8 cellular contexts compared by ENCODE assay signal in the genomic region with DNA sequence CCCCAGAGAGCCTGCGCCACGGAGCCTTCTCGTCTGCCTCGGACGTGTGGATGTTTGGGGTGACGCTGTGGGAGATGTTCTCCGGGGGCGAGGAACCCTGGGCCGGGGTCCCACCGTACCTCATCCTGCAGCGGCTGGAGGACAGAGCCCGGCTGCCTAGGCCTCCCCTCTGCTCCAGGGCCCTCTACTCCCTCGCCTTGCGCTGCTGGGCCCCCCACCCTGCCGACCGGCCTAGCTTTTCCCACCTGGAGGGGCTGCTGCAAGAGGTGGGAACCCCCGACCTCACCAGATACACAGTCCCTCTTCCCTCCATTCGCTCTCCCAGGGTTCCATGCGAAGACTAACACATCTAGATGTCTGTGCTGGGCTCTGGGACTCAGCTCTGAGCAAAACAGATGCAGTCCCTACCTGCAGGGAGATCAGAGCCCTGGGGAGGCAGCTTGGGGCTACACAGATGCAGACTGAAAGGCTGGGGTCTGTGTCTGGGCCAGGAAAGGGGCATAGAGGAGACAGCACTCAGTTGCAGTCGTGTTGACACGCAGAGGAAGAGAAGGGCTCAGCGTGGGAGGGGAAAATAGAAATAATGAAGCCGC. TPM values are rescaled to one million over a fixed set of nuclear protein-coding genes. Genes with fewer than 3 reads are reported as not detected.
A peak's percentile ranks its signal among the peaks of the same experiment; 100 is the strongest.
DNase-seq lines count a peak whose midpoint lies in the region; TF ChIP-seq lines count a peak whose summit lies in the region.

No MANE protein-coding gene starts in this region.

- H3K9ac ChIP-seq in skeletal muscle tissue (ENCODE audit: low read depth in 1 of 3, low read length in 3 of 3), result peak overlapping the region in 1 of 3 donors; percentile 60

- no peaks in the 10 kb centered on the region for H3K9me3 ChIP-seq in skeletal muscle tissue (ENCODE audit: control insufficient read depth in 3 of 3, low read length in 3 of 3)

- peak; percentile 35 for DNase-seq in SK-N-DZ (ENCODE audit: low spot score)
- DNase-seq in fibroblast of pulmonary artery (ENCODE audit: low read depth), result no peak
- DNase-seq in NCI-H2227 (lab: John Stamatoyannopoulos, UW; ENCODE audit: unreplicated experiment), result no peak
- DNase-seq in HuH-7 (ENCODE audit: low spot score), result no peak
- no peak for DNase-seq in DMS 273 treated with DMSO at 0.1 percent for 48 hours (lab: John Stamatoyannopoulos, UW)
- no peak for DNase-seq in NCI-H187 (lab: John Stamatoyannopoulos, UW)

- peaks cover 8 to 13% (median 9%) of the 10 kb centered on the region in 3 donors for H3K36me3 ChIP-seq in skeletal muscle tissue (ENCODE audit: control insufficient read depth in 3 of 3, insufficient read depth in 3 of 3, low read length in 3 of 3)

- TF ChIP-seq CTCF in GM12875 (IDR thresholded peaks at IDR 0.05; ENCODE audit: borderline replicate concordance, insufficient read depth, low read depth, low read length) (no peak), fibroblast of pulmonary artery (IDR thresholded peaks at IDR 0.05; ENCODE audit: low read length, missing control alignments) (no peak)

- H3K27ac ChIP-seq in skeletal muscle tissue (ENCODE audit: low read depth, low read length), result no peak overlapping the region

- H3K27me3 ChIP-seq in skeletal muscle tissue (ENCODE audit: control insufficient read depth in 3 of 3, insufficient read depth in 3 of 3, low read length in 3 of 3), result peaks cover 10 to 43% (median 29%) of the 10 kb centered on the region in 3 donors

- H3K4me3 ChIP-seq in GM12875 (ENCODE audit: low read depth, low read length), result peak overlapping the region; percentile 56
- H3K4me3 ChIP-seq in fibroblast of pulmonary artery (replicated peaks; ENCODE audit: low read depth, low read length), result peak overlapping the region; percentile 40
- H3K4me3 ChIP-seq in skeletal muscle tissue (ENCODE audit: low read length in 3 of 3), result peak overlapping the region in 2 of 3 donors; percentile 48 to 60

- H3K4me1 ChIP-seq in skeletal muscle tissue (ENCODE audit: control insufficient read depth in 3 of 3, insufficient read depth in 3 of 3, low read length in 3 of 3), result peaks cover 24 to 33% (median 27%) of the 10 kb centered on the region in 3 donors

RNA-seq across cellular contexts. Expression of a gene that starts 3.7 kb away (rescaled TPM):
- 7.8 and 8.1 TPM in 2 replicates for polyA plus RNA-seq in SK-N-DZ (2014; cell fraction: cytosol; rRNA removed)
- 18.0 and 76.6 TPM in 2 replicates for polyA plus RNA-seq in SK-N-DZ (2014; cell fraction: nucleus; rRNA removed)
- not detected for total RNA-seq in skeletal muscle tissue

RNA-seq across cellular contexts. Expression of a gene that starts 9.7 kb away (rescaled TPM):
- polyA plus RNA-seq in SK-N-DZ (2014; cell fraction: cytosol; rRNA removed), result 14.2 and 15.7 TPM in 2 replicates
- polyA plus RNA-seq in SK-N-DZ (2014; cell fraction: nucleus; rRNA removed), result 26.7 and 41.8 TPM in 2 replicates
- total RNA-seq in skeletal muscle tissue, result 10.4 TPM

RNA-seq across cellular contexts. Expression of a gene that starts 19.3 kb away (rescaled TPM):
- 150 and 156 TPM in 2 replicates for polyA plus RNA-seq in SK-N-DZ (2014; cell fraction: cytosol; rRNA removed)
- polyA plus RNA-seq in SK-N-DZ (2014; cell fraction: nucleus; rRNA removed), result 104 and 139 TPM in 2 replicates
- 149 TPM for total RNA-seq in skeletal muscle tissue

RNA-seq across cellular contexts. Expression of a gene that starts 23.1 kb away (rescaled TPM):
- 19.3 and 20.2 TPM in 2 replicates for polyA plus RNA-seq in SK-N-DZ (2014; cell fraction: cytosol; rRNA removed)
- 77.9 and 90.5 TPM in 2 replicates for polyA plus RNA-seq in SK-N-DZ (2014; cell fraction: nucleus; rRNA removed)
- 3.1 TPM for total RNA-seq in skeletal muscle tissue

RNA-seq across cellular contexts. Expression of a gene that starts 29.6 kb away (rescaled TPM):
- polyA plus RNA-seq in SK-N-DZ (2014; cell fraction: cytosol; rRNA removed), result not detected in 2 replicates
- not detected in 2 replicates for polyA plus RNA-seq in SK-N-DZ (2014; cell fraction: nucleus; rRNA removed)
- not detected for total RNA-seq in skeletal muscle tissue
